21 cellular contexts compared by ENCODE assay signal in genomic region chr4:156255205-156255604, GRCh38.
DNase-seq lines count a peak whose midpoint lies in the region; ATAC-seq lines count a peak whose summit lies in the region.
"Had no signal": no experiment of that assay in that cellular context is flagged by ENCODE, and none has a peak within 500 bp of the region (broad histone marks: within the 10 kb centered on the region; RNA-seq: fewer than 3 reads in every experiment).

No MANE protein-coding gene starts in this region.

- DNase-seq in M059J (ENCODE audit: low read depth) (peak; percentile 12), NCI-H2029 (lab: John Stamatoyannopoulos, UW) (peak; percentile 33), caudate nucleus (lab: John Stamatoyannopoulos, UW) (no peak), medulla oblongata (ENCODE audit: extremely low spot score) (peak; percentile 13), midbrain (lab: John Stamatoyannopoulos, UW) (no peak)
- DNase-seq: activated CD4-positive, alpha-beta T cell treated with anti-CD3 and anti-CD28 coated beads, Interleukin-2, amount 10 ng/mL, durations not matched to agents 24 days and 14 days; activated CD8-positive, alpha-beta memory T cell treated with anti-CD3 and anti-CD28 coated beads, Interleukin-2, amount 50 U/mL, for 48 hours; activated effector memory CD4-positive, alpha-beta T cell treated with Interleukin-2 at 50 U/mL for 16 hours; CD8-positive, alpha-beta T cell; dermis blood vessel endothelial cell; KBM-7; left ventricle myocardium inferior; ovary; PC-9; right lobe of liver; stimulated activated naive CD4-positive, alpha-beta T cell; tibial artery had no signal

- no peak for ATAC-seq in esophagus mucosa
- ATAC-seq in GM19395 (IDR thresholded peaks at IDR 0.05; ENCODE audit: unreplicated experiment): no peak
- ATAC-seq in GM19467 (IDR thresholded peaks at IDR 0.05; ENCODE audit: unreplicated experiment): no peak
- ATAC-seq: CD8-positive, alpha-beta T cell; right lobe of liver had no signal

- H3K27ac ChIP-seq in caudate nucleus (ENCODE audit: low read depth, low read length): peak overlapping the region; percentile 36
- H3K27ac ChIP-seq: epithelial cell of prostate, left ventricle myocardium inferior, ovary, PC-9, right lobe of liver, tibial artery had no signal

Comparison
In these comparisons a context has a peak if more than half of its experiments do, and no peak if none do; other contexts are left out.
1. DNase-seq: peak in M059J (single experiment), NCI-H2029 (single experiment) and medulla oblongata (single experiment); none in caudate nucleus (0 of 61) and midbrain (single experiment).